ENCODE assay signal across 1 cellular context in the genomic region with DNA sequence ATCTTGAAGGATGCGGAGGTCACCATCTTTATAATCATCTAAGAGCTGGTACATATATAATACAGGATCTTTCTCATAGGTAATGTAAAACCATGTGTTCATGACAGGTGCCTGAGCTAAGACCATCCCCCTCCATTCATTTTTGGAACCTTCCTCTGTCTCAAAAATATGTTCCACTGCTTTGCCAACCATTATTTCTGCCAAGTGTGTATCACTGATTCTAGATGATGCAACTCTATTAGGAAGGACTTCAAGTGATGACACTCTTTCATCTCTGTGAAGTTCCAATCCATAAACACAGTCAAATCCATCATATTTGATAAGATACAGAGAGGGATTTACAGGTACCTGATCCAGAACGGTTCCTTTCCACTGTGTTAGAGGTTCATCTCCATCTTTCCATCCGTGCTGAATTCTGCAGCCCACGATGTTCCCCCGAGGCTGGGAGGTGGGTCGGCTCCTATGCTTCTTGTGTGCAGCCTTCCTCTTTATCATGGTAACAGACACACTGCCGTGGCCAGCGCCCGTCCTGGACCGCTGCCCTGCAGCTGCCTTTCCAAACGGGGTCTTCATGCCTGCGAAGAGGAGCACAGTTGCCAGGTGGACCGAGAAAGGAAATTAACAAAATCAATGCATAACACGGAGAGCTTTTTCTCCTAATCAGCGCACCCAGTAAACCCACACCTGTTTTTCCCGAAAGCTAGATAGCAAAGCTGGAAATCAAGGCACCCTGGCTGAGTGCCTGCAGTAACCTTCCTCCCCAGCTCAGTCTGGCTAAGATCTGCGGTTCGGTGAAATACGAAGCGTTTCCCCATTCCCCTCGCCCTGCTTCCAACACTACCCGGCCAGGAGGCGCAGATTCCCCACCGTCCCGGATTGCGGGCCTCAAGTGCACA.
TF ChIP-seq lines count a peak whose summit lies in the region.

No MANE protein-coding gene starts in this region.

TF ChIP-seq in SK-N-SH, 30 proteins besides CTCF, POLR2A, EP300 and RAD21 (continued from another document):
- TF ChIP-seq FOSL2 (IDR thresholded peaks at IDR 0.05; ENCODE audit: borderline replicate concordance, low read depth) (no peak), POLR2AphosphoS5 (IDR thresholded peaks at IDR 0.05; ENCODE audit: low read depth, low read length) (no peak), CHD2 (IDR thresholded peaks at IDR 0.05; ENCODE audit: low read length, partially characterized antibody) (no peak), NRF1 (IDR thresholded peaks at IDR 0.05; ENCODE audit: low read depth, low read length) (no peak), SMC3 (IDR thresholded peaks at IDR 0.05; ENCODE audit: low read depth, low read length) (no peak), NFIC (IDR thresholded peaks at IDR 0.05; ENCODE audit: borderline replicate concordance) (no peak), SIN3A (IDR thresholded peaks at IDR 0.05; ENCODE audit: borderline replicate concordance, low read depth, low read length) (no peak), TCF12 (IDR thresholded peaks at IDR 0.05) (no peak), TAF1 (IDR thresholded peaks at IDR 0.05; ENCODE audit: borderline replicate concordance, low read depth, low read length) (no peak), RXRA (IDR thresholded peaks at IDR 0.05; ENCODE audit: borderline replicate concordance, low read depth) (no peak)
- TF ChIP-seq, protein P1, sequence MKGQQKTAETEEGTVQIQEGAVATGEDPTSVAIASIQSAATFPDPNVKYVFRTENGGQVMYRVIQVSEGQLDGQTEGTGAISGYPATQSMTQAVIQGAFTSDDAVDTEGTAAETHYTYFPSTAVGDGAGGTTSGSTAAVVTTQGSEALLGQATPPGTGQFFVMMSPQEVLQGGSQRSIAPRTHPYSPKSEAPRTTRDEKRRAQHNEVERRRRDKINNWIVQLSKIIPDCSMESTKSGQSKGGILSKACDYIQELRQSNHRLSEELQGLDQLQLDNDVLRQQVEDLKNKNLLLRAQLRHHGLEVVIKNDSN (IDR thresholded peaks at IDR 0.05; ENCODE audit: borderline replicate concordance, low read depth) = no peak
- TF ChIP-seq, protein P2, sequence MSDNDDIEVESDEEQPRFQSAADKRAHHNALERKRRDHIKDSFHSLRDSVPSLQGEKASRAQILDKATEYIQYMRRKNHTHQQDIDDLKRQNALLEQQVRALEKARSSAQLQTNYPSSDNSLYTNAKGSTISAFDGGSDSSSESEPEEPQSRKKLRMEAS (IDR thresholded peaks at IDR 0.05; ENCODE audit: low read depth) = no peak
TF ChIP-seq in SK-N-SH: peak in this region for 0.
